Comparison of ENCODE assay signal across 8 cellular contexts in the genomic region with DNA sequence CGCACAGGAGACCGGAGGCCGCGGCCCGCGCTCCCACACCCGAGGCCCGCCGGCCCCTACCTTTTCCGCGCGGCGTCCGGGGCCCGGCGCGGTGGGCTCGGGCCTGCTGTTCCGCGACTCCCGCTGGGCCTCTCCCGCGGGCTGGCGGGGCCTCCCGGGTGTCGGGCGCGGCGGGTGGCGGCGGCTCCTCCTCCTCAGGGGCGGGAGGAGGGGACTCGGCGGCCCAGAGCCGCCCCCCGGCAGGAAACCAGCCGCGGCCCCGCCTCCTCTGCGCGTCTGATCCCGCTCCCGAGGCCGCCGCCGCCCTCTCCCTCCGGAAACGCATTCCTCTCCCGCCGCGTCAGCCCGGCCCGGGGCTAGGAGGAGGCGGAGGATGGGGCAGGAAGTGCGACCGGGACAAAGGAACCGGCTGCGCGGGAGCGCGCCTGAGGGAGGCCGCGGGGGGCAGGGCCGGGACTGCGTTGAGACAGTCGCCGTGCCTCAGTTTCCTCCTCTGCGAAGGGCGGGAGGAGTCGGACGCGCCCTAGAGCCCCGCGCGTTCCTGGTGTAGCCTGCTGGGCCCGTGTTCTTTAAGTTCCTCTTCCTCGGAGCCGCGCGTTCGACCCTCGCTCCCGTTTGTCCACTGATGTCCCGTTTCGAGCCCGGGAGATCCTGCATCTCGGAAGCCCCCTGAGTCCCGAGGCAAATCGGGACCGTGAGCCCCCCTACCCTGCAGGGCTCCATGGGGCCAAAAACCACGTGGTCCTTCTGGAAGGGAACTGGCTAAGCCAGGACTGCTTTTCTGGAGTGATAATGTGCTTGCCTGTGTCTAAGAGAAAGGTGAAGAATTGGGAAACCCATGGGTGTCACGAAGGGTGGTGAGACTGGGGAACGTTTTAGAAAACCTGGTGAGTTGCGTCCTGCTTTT. TPM values are rescaled to one million over a fixed set of nuclear protein-coding genes. Genes with fewer than 3 reads are reported as not detected.
DNase-seq lines count a peak whose midpoint lies in the region; ATAC-seq and TF ChIP-seq lines count a peak whose summit lies in the region.

TSS of gene ITGB1 (minus strand) at position 146 of the 907 bp plus-strand sequence. CDS start 22,672 bp downstream, outside the sequence.

- ATAC-seq in GM21576 (IDR thresholded peaks at IDR 0.05; ENCODE audit: unreplicated experiment) (peak; percentile 68), esophagus mucosa (peak; percentile 95)

- H3K27ac ChIP-seq in PC-9 (peak within 1 kb of the TSS; percentile 95), muscle layer of colon (ENCODE audit: low read depth, low read length) (peak within 1 kb of the TSS; percentile 96)

- H3K4me2 ChIP-seq in PC-9, result peak within 1 kb of the TSS; percentile 95

- H3K9ac ChIP-seq in muscle layer of colon (ENCODE audit: low read length), result peak within 1 kb of the TSS; percentile 100

- no TSS peak for BruUV-seq in PC-9 (replicated peaks; lab: Mats Ljungman, UMichigan)

- peak within 1 kb of the TSS; percentile 99 for H3K4me3 ChIP-seq in PC-9
- peak within 1 kb of the TSS; percentile 86 to 99 for H3K4me3 ChIP-seq in muscle layer of colon (ENCODE audit: low read depth in 1 of 2, low read length in 2 of 2)

- TF ChIP-seq CTCF in PC-9 (conservative IDR thresholded peaks at IDR 0.05), result no peak

- H3K9me3 ChIP-seq in PC-9 (ENCODE audit: insufficient read depth, low read depth) (no peaks in the 10 kb centered on the region), muscle layer of colon (ENCODE audit: low read length) (no peaks in the 10 kb centered on the region)

- peaks cover 36% of the 10 kb centered on the region for H4K20me1 ChIP-seq in PC-9 (ENCODE audit: insufficient read depth)

- POLR2A ChIA-PET in PC-9 (lab: Charles Lee; ENCODE audit: unreplicated experiment), result interaction anchor here (2.0 kb wide), 1 partner anchor 22 kb away, joined by 10 read pairs; no protein-coding TSS in a partner anchor

- CTCF ChIA-PET in PC-9 (lab: Charles Lee), result no interaction called here

- H2AFZ ChIP-seq in PC-9, result peak within 1 kb of the TSS; percentile 84

- H3F3A ChIP-seq in PC-9 (ENCODE audit: insufficient read depth, low read depth), result 0 out of 2 replicates have a peak, but pooled peaks cover 4% of the 10 kb centered on the region

- peaks cover 65% of the 10 kb centered on the region for H3K4me1 ChIP-seq in PC-9 (replicated peaks; ENCODE audit: insufficient read depth)
- peaks cover 41% of the 10 kb centered on the region for H3K4me1 ChIP-seq in muscle layer of colon (ENCODE audit: insufficient read depth, low read length)

- H3K27me3 ChIP-seq in PC-9 (ENCODE audit: insufficient read depth, low read depth), result no peaks in the 10 kb centered on the region
- no peaks in the 10 kb centered on the region for H3K27me3 ChIP-seq in muscle layer of colon (ENCODE audit: control insufficient read depth in 1 of 2, insufficient read depth in 2 of 2, low read length in 2 of 2)

- DNase-seq in DMS114 treated with DMSO at 0.1 percent for 48 hours (lab: John Stamatoyannopoulos, UW; ENCODE audit: unreplicated experiment), result peak; percentile 95
- DNase-seq in KBM-7, result peak; percentile 92
- peak; percentile 76 to 98 for DNase-seq in PC-9
- DNase-seq in activated T-cell treated with anti-CD3 and anti-CD28 coated beads, Interleukin-2, amount 50 U/mL, for 48 hours, result peak; percentile 86 to 90
- DNase-seq in stimulated activated CD8-positive, alpha-beta memory T cell treated with anti-CD3 and anti-CD28 coated beads, Interleukin-7, amount 100 ng/mL, for 1 hour (ENCODE audit: low read depth in 2 of 2), result peak; percentile 66 to 69

- intact Hi-C loops in PC-9 (cut with micrococcal nuclease; ENCODE audit: unreplicated experiment), result loop anchor here (1.0 to 10.0 kb wide), 4 partner anchors 22 to 614 kb away; partner anchors contain the start of genes CCDC7 and EPC1

- no peaks in the 10 kb centered on the region for H3K9me2 ChIP-seq in PC-9 (ENCODE audit: insufficient read depth)

- H3K36me3 ChIP-seq in PC-9 (ENCODE audit: low read depth) (peaks cover 18% of the 10 kb centered on the region; the same call in 1 of the 2 replicates), muscle layer of colon (ENCODE audit: insufficient read depth, low read length) (no peaks in the 10 kb centered on the region)

- in situ Hi-C loops in KBM-7 (cut with MboI; ENCODE audit: low pct_unique_long_range_greater_than_20kb, low sequenced_read_pairs), result no loop called here

- H3K79me2 ChIP-seq in PC-9 (ENCODE audit: low read depth), result peaks cover 70% of the 10 kb centered on the region

RNA-seq across cellular contexts. Expression of gene ITGB1, which starts in this region (rescaled TPM):
- total RNA-seq in PC-9 (2021) (307 and 421 TPM in 2 replicates), esophagus mucosa (102 TPM)

Comparison
In these comparisons a context has a peak if more than half of its experiments do, and no peak if none do; other contexts are left out.
1. Peak in every context shown above with its lines: DNase-seq, ATAC-seq, H3K4me3 ChIP-seq and H3K27ac ChIP-seq.